Comparison of ENCODE assay signal across 20 cellular contexts in the genomic region with DNA sequence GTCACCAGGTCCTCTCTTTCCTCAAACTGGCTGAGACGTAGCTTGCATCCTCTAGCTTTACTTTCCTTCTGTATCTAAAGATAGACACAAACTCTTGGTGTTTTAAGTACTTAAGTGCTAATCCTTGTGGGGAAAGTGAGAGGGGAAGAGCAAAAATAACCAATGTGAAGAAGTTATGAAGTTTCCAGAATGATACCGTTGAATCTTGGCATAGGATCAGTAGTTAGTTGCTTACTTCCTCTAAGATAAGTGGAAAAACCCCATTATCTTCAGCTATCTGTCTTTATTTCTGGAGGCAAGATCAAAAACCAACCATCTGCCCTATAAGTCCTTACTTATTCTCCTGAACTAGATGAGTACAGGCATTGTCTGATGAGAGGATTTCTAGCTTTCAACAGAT. TPM values are rescaled to one million over a fixed set of nuclear protein-coding genes. Genes with fewer than 3 reads are reported as not detected.
A peak's percentile ranks its signal among the peaks of the same experiment; 100 is the strongest.
DNase-seq lines count a peak whose midpoint lies in the region; ATAC-seq and TF ChIP-seq lines count a peak whose summit lies in the region.
"Had no signal": no experiment of that assay in that cellular context is flagged by ENCODE, and none has a peak within 500 bp of the region (broad histone marks: within the 10 kb centered on the region; RNA-seq: fewer than 3 reads in every experiment).

No MANE protein-coding gene starts in this region.

- WGBS in esophagus squamous epithelium, 2 donors = 62% methylated on average over 2 of the region's 2 CpGs

- no peaks in the 10 kb centered on the region for H3K9me3 Mint-ChIP-seq in activated T-helper 17 cell treated with anti-CD3 and anti-CD28 coated beads, Interleukin-2, amount 50 U/mL, for 72 hours
- H3K9me3 Mint-ChIP-seq: neural crest cell had no signal

- H3K4me3 Mint-ChIP-seq in activated T-helper 17 cell treated with anti-CD3 and anti-CD28 coated beads, Interleukin-2, amount 50 U/mL, for 72 hours = peak overlapping the region; percentile 46
- H3K4me3 Mint-ChIP-seq: activated T-helper 1 cell treated with anti-CD3 and anti-CD28 coated beads, Interleukin-12 subunit alpha, Interleukin-12 subunit beta, Interleukin-2, Interleukin-4 antibody, amounts not matched to agents 30 ng/mL and 10 ng/mL and 1 ng/mL, durations not matched to agents 14 hours and 24 hours and 36 hours; neural crest cell had no signal

- ATAC-seq in activated T-helper 17 cell treated with anti-CD3 and anti-CD28 coated beads, Interleukin-2, amount 50 U/mL, for 72 hours (replicated peaks) = no peak
- ATAC-seq in HG03045 (IDR thresholded peaks at IDR 0.05; ENCODE audit: unreplicated experiment) (no peak), GM18868 (IDR thresholded peaks at IDR 0.05; ENCODE audit: unreplicated experiment) (no peak)
- ATAC-seq: gastrocnemius medialis had no signal

- H4K20me1 ChIP-seq in BLaER1 treated with 17β-estradiol and CSF1 and Interleukin-3, amounts not matched to agents 10 nM and 100 nM = peaks cover 0 to 8% (median 0%) of the 10 kb centered on the region in 11 experiments; a peak in 4 of 22 replicates

- no peak for TF ChIP-seq POLR2A in esophagus squamous epithelium (IDR thresholded peaks at IDR 0.05)

- peak overlapping the region; percentile 64 to 89 (median 79) for H3K4me2 ChIP-seq in BLaER1 treated with 17β-estradiol and CSF1 and Interleukin-3, amounts not matched to agents 10 nM and 100 nM

- DNase-seq in KBM-7 (peak; percentile 79), medulla oblongata (ENCODE audit: extremely low spot score) (peak; percentile 72), NCI-H1694 (lab: John Stamatoyannopoulos, UW) (no peak), esophagus squamous epithelium (lab: John Stamatoyannopoulos, UW) (no peak)
- DNase-seq: activated CD8-positive, alpha-beta memory T cell treated with anti-CD3 and anti-CD28 coated beads for 24 hours; Calu3; gastrocnemius medialis; GOT3; left colon; midbrain; NCI-H1417; NCI-H526 treated with DMSO at 0.1 percent for 48 hours; SJCRH30; stimulated activated CD8-positive, alpha-beta memory T cell treated with anti-CD3 and anti-CD28 coated beads, Interleukin-4, amount 100 ng/mL, for 48 hours had no signal

- H3K27ac Mint-ChIP-seq in activated T-helper 17 cell treated with anti-CD3 and anti-CD28 coated beads, Interleukin-2, amount 50 U/mL, for 72 hours = peak overlapping the region; percentile 70
- H3K27ac Mint-ChIP-seq: activated T-helper 1 cell treated with anti-CD3 and anti-CD28 coated beads, Interleukin-12 subunit alpha, Interleukin-12 subunit beta, Interleukin-2, Interleukin-4 antibody, amounts not matched to agents 30 ng/mL and 10 ng/mL and 1 ng/mL, durations not matched to agents 14 hours and 24 hours and 36 hours had no signal

- no peaks in the 10 kb centered on the region for H3K27me3 Mint-ChIP-seq in activated T-helper 17 cell treated with anti-CD3 and anti-CD28 coated beads, Interleukin-2, amount 50 U/mL, for 72 hours

- H3K9me3 ChIP-seq in BLaER1 treated with 17β-estradiol and CSF1 and Interleukin-3, amounts not matched to agents 10 nM and 100 nM (replicated peaks in 1 of 11) = peaks cover 0 to 15% (median 6%) of the 10 kb centered on the region in 11 experiments; a peak in 10 of 22 replicates
- H3K9me3 ChIP-seq in esophagus squamous epithelium = no peaks in the 10 kb centered on the region
- H3K9me3 ChIP-seq: gastrocnemius medialis, SJCRH30 had no signal

- peaks cover 14% of the 10 kb centered on the region for H3K4me1 Mint-ChIP-seq in activated T-helper 17 cell treated with anti-CD3 and anti-CD28 coated beads, Interleukin-2, amount 50 U/mL, for 72 hours
- H3K4me1 Mint-ChIP-seq: neural crest cell had no signal

- peaks cover 0 to 6% (median 0%) of the 10 kb centered on the region in 11 experiments; a peak in 1 of 22 replicates for H3K36me3 ChIP-seq in BLaER1 treated with 17β-estradiol and CSF1 and Interleukin-3, amounts not matched to agents 10 nM and 100 nM
- H3K36me3 ChIP-seq in esophagus squamous epithelium = no peaks in the 10 kb centered on the region
- H3K36me3 ChIP-seq: gastrocnemius medialis, SJCRH30 had no signal

- intact Hi-C loops in esophagus squamous epithelium (cut with DNase I) = no loop called here

- peaks cover 50 to 70% (median 62%) of the 10 kb centered on the region in 10 experiments for H3K4me1 ChIP-seq in BLaER1 treated with 17β-estradiol and CSF1 and Interleukin-3, amounts not matched to agents 10 nM and 100 nM
- peaks cover 0 to 26% (median 6%) of the 10 kb centered on the region in 3 donors for H3K4me1 ChIP-seq in esophagus squamous epithelium
- H3K4me1 ChIP-seq: gastrocnemius medialis had no signal

- H3K9ac ChIP-seq in BLaER1 treated with 17β-estradiol and CSF1 and Interleukin-3, amounts not matched to agents 10 nM and 100 nM = no peak overlapping the region

- in situ Hi-C loops in KBM-7 (cut with MboI; ENCODE audit: low pct_unique_long_range_greater_than_20kb, low sequenced_read_pairs) = no loop called here

- no peaks in the 10 kb centered on the region for H3K36me3 Mint-ChIP-seq in activated T-helper 17 cell treated with anti-CD3 and anti-CD28 coated beads, Interleukin-2, amount 50 U/mL, for 72 hours (ENCODE audit: low read depth)

- H3K4me3 ChIP-seq in BLaER1 treated with 17β-estradiol and CSF1 and Interleukin-3, amounts not matched to agents 10 nM and 100 nM = 0 out of 20 replicates have a peak overlapping the region, but pooled peaks of 1 of the 10 experiments have one; percentile 4
- H3K4me3 ChIP-seq in esophagus squamous epithelium = no peak overlapping the region
- H3K4me3 ChIP-seq: gastrocnemius medialis, SJCRH30 had no signal

- H3K27ac ChIP-seq in BLaER1 treated with 17β-estradiol and CSF1 and Interleukin-3, amounts not matched to agents 10 nM and 100 nM = peak overlapping the region in 9 of 11 experiments; percentile 56 to 81 (median 74); a peak in 18 of 22 replicates
- peak overlapping the region in 1 of 4 donors; percentile 25 for H3K27ac ChIP-seq in esophagus squamous epithelium
- H3K27ac ChIP-seq: gastrocnemius medialis, SJCRH30 had no signal

- H3K27me3 ChIP-seq in BLaER1 treated with 17β-estradiol and CSF1 and Interleukin-3, amounts not matched to agents 10 nM and 100 nM = peaks cover 0 to 62% (median 0%) of the 10 kb centered on the region in 11 experiments; a peak in 6 of 22 replicates
- H3K27me3 ChIP-seq in esophagus squamous epithelium = no peaks in the 10 kb centered on the region
- H3K27me3 ChIP-seq: gastrocnemius medialis, SJCRH30 had no signal

- no peak for TF ChIP-seq CTCF in esophagus squamous epithelium (IDR thresholded peaks at IDR 0.05)

RNA-seq across cellular contexts. Expression of gene FAR2, which starts 10.6 kb away (rescaled TPM):
- total RNA-seq in activated T-helper 17 cell treated with anti-CD3 and anti-CD28 coated beads, Interleukin-2, amount 50 U/mL, for 72 hours = 10 to 100 TPM in 1 of 2 donors, 1 to 10 TPM in 1; 6.2 to 18.5 TPM
- 1 to 10 TPM in 3 of 4 donors, under 1 TPM in 1; 0.38 to 8.2 (median 2.6) TPM for total RNA-seq in esophagus squamous epithelium

Comparison
In these comparisons a context has a peak if more than half of its experiments do, and no peak if none do; other contexts are left out.
1. DNase-seq: peak in KBM-7 (single experiment) and medulla oblongata (single experiment); none in NCI-H1694 (single experiment) and esophagus squamous epithelium (single experiment).